ENCODE assay signal across 29 cellular contexts in genomic region chrX:8663325-8663724, GRCh38.
A peak's percentile ranks its signal among the peaks of the same experiment; 100 is the strongest.
DNase-seq lines count a peak whose midpoint lies in the region; ATAC-seq, FAIRE-seq and TF ChIP-seq lines count a peak whose summit lies in the region.
"Had no signal": no experiment of that assay in that cellular context is flagged by ENCODE, and none has a peak within 500 bp of the region (broad histone marks: within the 10 kb centered on the region; RNA-seq: fewer than 3 reads in every experiment).

No MANE protein-coding gene starts in this region.

- BruUV-seq in PC-3 (replicated peaks; lab: Mats Ljungman, UMichigan): no TSS peak

- H3K4me3 ChIP-seq in GM23338: no peak overlapping the region
- H3K4me3 ChIP-seq in PC-3 (ENCODE audit: low read length): no peak overlapping the region
- no peak overlapping the region for H3K4me3 ChIP-seq in endodermal cell (ENCODE audit: low read length)
- no peak overlapping the region for H3K4me3 ChIP-seq in uterus
- no peak overlapping the region for H3K4me3 ChIP-seq in small intestine (ENCODE audit: low read depth in 1 of 2, low read length in 2 of 2)
- H3K4me3 ChIP-seq: adrenal gland, GM23248, heart left ventricle, K562, lower lobe of right lung, MG63, mucosa of descending colon, skin epidermis had no signal

- no peaks in the 10 kb centered on the region for H3K27me3 ChIP-seq in GM23338 (ENCODE audit: insufficient read depth)
- H3K27me3 ChIP-seq in PC-3 (ENCODE audit: low read length): no peaks in the 10 kb centered on the region
- H3K27me3 ChIP-seq in endodermal cell (ENCODE audit: control insufficient read depth, insufficient read depth, low read length, poor library complexity, severe bottlenecking): no peaks in the 10 kb centered on the region
- H3K27me3 ChIP-seq in uterus: no peaks in the 10 kb centered on the region
- no peaks in the 10 kb centered on the region for H3K27me3 ChIP-seq in small intestine (ENCODE audit: control insufficient read depth in 2 of 2, insufficient read depth in 2 of 2, low read length in 2 of 2)
- H3K27me3 ChIP-seq: adrenal gland, heart left ventricle, MG63 had no signal

- H3K27me3 Mint-ChIP-seq in GM23338 (ENCODE audit: insufficient read depth, low read depth, poor library complexity): peaks cover 3% of the 10 kb centered on the region
- H3K27me3 Mint-ChIP-seq in endodermal cell (ENCODE audit: insufficient read depth): no peaks in the 10 kb centered on the region
- H3K27me3 Mint-ChIP-seq: activated naive CD4-positive, alpha-beta T cell treated with anti-CD3 and anti-CD28 coated beads, Interleukin-2, amount 10 ng/mL, durations not matched to agents 7 days and 5 days; activated T-helper 17 cell treated with anti-CD3 and anti-CD28 coated beads, Interleukin-2, amount 50 U/mL, for 72 hours; CD4-positive, alpha-beta memory T cell; T-helper 17 cell had no signal

- DNase-seq in GM23338 (ENCODE audit: low spot score) (no peak), PC-3 (peak; percentile 22), endodermal cell (no peak), non-pigmented ciliary epithelial cell (ENCODE audit: low read depth) (peak; percentile 13), uterus (no peak), small intestine (no peak), COLO668 (lab: John Stamatoyannopoulos, UW; ENCODE audit: unreplicated experiment) (no peak)
- DNase-seq: activated naive CD4-positive, alpha-beta T cell treated with anti-CD3 and anti-CD28 coated beads, Interleukin-2, amount 10 ng/mL, durations not matched to agents 7 days and 5 days; adrenal gland; CD4-positive, alpha-beta memory T cell; GM23248; heart left ventricle; lower lobe of right lung; MG63; mucosa of descending colon; natural killer cell; NCI-H1930; NCI-H2171 treated with DMSO at 0.1 percent for 48 hours; NCI-H510A treated with DMSO at 0.1 percent for 48 hours; retina; SHP77; stimulated activated naive CD4-positive, alpha-beta T cell; T-helper 17 cell had no signal

- CTCF ChIA-PET in PC-3 (lab: Charles Lee): no interaction called here

- H3K4me1 ChIP-seq in GM23338 (ENCODE audit: insufficient read depth) (peaks cover 4% of the 10 kb centered on the region; the same call in 1 of the 2 replicates), PC-3 (ENCODE audit: insufficient read depth, low read length) (no peaks in the 10 kb centered on the region), endodermal cell (ENCODE audit: control insufficient read depth, insufficient read depth, low read length) (no peaks in the 10 kb centered on the region), uterus (no peaks in the 10 kb centered on the region), small intestine (ENCODE audit: control insufficient read depth in 2 of 2, insufficient read depth in 1 of 2, low read depth in 1 of 2, low read length in 1 of 2) (no peaks in the 10 kb centered on the region)
- H3K4me1 ChIP-seq: adrenal gland, heart left ventricle, lower lobe of right lung had no signal

- H3K36me3 ChIP-seq in GM23338 (ENCODE audit: insufficient read depth): no peaks in the 10 kb centered on the region
- H3K36me3 ChIP-seq in PC-3 (ENCODE audit: low read depth, low read length): no peaks in the 10 kb centered on the region
- H3K36me3 ChIP-seq in endodermal cell (ENCODE audit: control insufficient read depth, insufficient read depth, low read length): no peaks in the 10 kb centered on the region
- H3K36me3 ChIP-seq in uterus: no peaks in the 10 kb centered on the region
- no peaks in the 10 kb centered on the region for H3K36me3 ChIP-seq in small intestine (ENCODE audit: control insufficient read depth in 2 of 2, insufficient read depth in 2 of 2, low read length in 2 of 2)
- H3K36me3 ChIP-seq: adrenal gland, heart left ventricle, lower lobe of right lung, MG63 had no signal

- H3K9me3 Mint-ChIP-seq in GM23338 (no peaks in the 10 kb centered on the region; the same call in 2 of the 3 replicates), endodermal cell (peaks cover 3% of the 10 kb centered on the region)
- H3K9me3 Mint-ChIP-seq: activated naive CD4-positive, alpha-beta T cell treated with anti-CD3 and anti-CD28 coated beads, Interleukin-2, amount 10 ng/mL, durations not matched to agents 7 days and 5 days; activated T-helper 17 cell treated with anti-CD3 and anti-CD28 coated beads, Interleukin-2, amount 50 U/mL, for 72 hours had no signal

- H3F3A ChIP-seq in GM23338 (replicated peaks; ENCODE audit: low read depth): no peaks in the 10 kb centered on the region
- H3F3A ChIP-seq in PC-3 (ENCODE audit: low read length, unreplicated experiment): no peaks in the 10 kb centered on the region

- TF ChIP-seq POLR2A in uterus (IDR thresholded peaks at IDR 0.05): no peak

- H3K9me3 ChIP-seq in PC-3 (ENCODE audit: low read length) (no peaks in the 10 kb centered on the region), endodermal cell (ENCODE audit: control insufficient read depth, low read length) (no peaks in the 10 kb centered on the region), uterus (no peaks in the 10 kb centered on the region), small intestine (ENCODE audit: control insufficient read depth, low read depth) (no peaks in the 10 kb centered on the region)
- H3K9me3 ChIP-seq: adrenal gland, heart left ventricle, lower lobe of right lung, MG63, mucosa of descending colon had no signal

- TF ChIP-seq CTCF in GM23338 (conservative IDR thresholded peaks at IDR 0.05; ENCODE audit: low read depth in 2 of 2) (no peak), PC-3 (conservative IDR thresholded peaks at IDR 0.05; ENCODE audit: low read depth, low read length) (no peak), endodermal cell (conservative IDR thresholded peaks at IDR 0.05) (no peak), uterus (IDR thresholded peaks at IDR 0.05) (no peak)

- 45% methylated on average over 1 of the region's 1 CpG; no CpG with 5 or more reads in 1 of the 2 experiments for WGBS in endodermal cell (ENCODE audit: insufficient coverage in 1 of 2, insufficient read length in 1 of 2), 2 experiments
- WGBS in small intestine, 3 donors: 4 to 34% (median 25%) methylated on average over 1 of the region's 1 CpG

- H3K27ac ChIP-seq in GM23338 (ENCODE audit: low read depth): no peak overlapping the region
- H3K27ac ChIP-seq in PC-3 (ENCODE audit: low read length): no peak overlapping the region
- H3K27ac ChIP-seq in endodermal cell (ENCODE audit: low read depth, low read length): no peak overlapping the region
- H3K27ac ChIP-seq in uterus: no peak overlapping the region
- H3K27ac ChIP-seq in small intestine (ENCODE audit: low read depth in 1 of 2, low read length in 1 of 2): no peak overlapping the region
- H3K27ac ChIP-seq: adrenal gland, GM23248, heart left ventricle, lower lobe of right lung, skin epidermis had no signal

- H3K27ac Mint-ChIP-seq in GM23338: peak overlapping the region; percentile 80
- H3K27ac Mint-ChIP-seq in endodermal cell: peak overlapping the region; percentile 87
- H3K27ac Mint-ChIP-seq: activated naive CD4-positive, alpha-beta T cell treated with anti-CD3 and anti-CD28 coated beads, Interleukin-2, amount 10 ng/mL, durations not matched to agents 7 days and 5 days; activated T-helper 17 cell treated with anti-CD3 and anti-CD28 coated beads, Interleukin-2, amount 50 U/mL, for 72 hours; CD4-positive, alpha-beta memory T cell; natural killer cell; T-helper 17 cell had no signal

- H3K9me2 ChIP-seq in GM23338 (ENCODE audit: insufficient read depth): no peaks in the 10 kb centered on the region
- no peaks in the 10 kb centered on the region for H3K9me2 ChIP-seq in PC-3 (replicated peaks; ENCODE audit: low read length)

- FAIRE-seq in small intestine (lab: Jason Lieb, UNC): no peak
- FAIRE-seq: colon, HTR-8/SVneo, K562 had no signal

- H3K4me2 ChIP-seq in GM23338: no peak overlapping the region
- H3K4me2 ChIP-seq in PC-3 (ENCODE audit: low read length): no peak overlapping the region

- H3K4me1 Mint-ChIP-seq in GM23338 (peaks cover 39% of the 10 kb centered on the region), endodermal cell (peaks cover 40% of the 10 kb centered on the region)
- H3K4me1 Mint-ChIP-seq: activated naive CD4-positive, alpha-beta T cell treated with anti-CD3 and anti-CD28 coated beads, Interleukin-2, amount 10 ng/mL, durations not matched to agents 7 days and 5 days; activated T-helper 17 cell treated with anti-CD3 and anti-CD28 coated beads, Interleukin-2, amount 50 U/mL, for 72 hours; CD4-positive, alpha-beta memory T cell; natural killer cell; T-helper 17 cell had no signal

- H3K36me3 Mint-ChIP-seq in GM23338 (ENCODE audit: low read depth) (peaks cover 63% of the 10 kb centered on the region), endodermal cell (ENCODE audit: low read depth) (peaks cover 17% of the 10 kb centered on the region)
- H3K36me3 Mint-ChIP-seq: activated naive CD4-positive, alpha-beta T cell treated with anti-CD3 and anti-CD28 coated beads, Interleukin-2, amount 10 ng/mL, durations not matched to agents 7 days and 5 days; CD4-positive, alpha-beta memory T cell; natural killer cell had no signal

- H3K4me3 Mint-ChIP-seq in GM23338 (no peak overlapping the region), endodermal cell (no peak overlapping the region)
- H3K4me3 Mint-ChIP-seq: activated naive CD4-positive, alpha-beta T cell treated with anti-CD3 and anti-CD28 coated beads, Interleukin-2, amount 10 ng/mL, durations not matched to agents 7 days and 5 days; activated T-helper 17 cell treated with anti-CD3 and anti-CD28 coated beads, Interleukin-2, amount 50 U/mL, for 72 hours; CD4-positive, alpha-beta memory T cell; natural killer cell; T-helper 17 cell had no signal

- intact Hi-C loops in PC-3 (cut with micrococcal nuclease): no loop called here
- intact Hi-C loops in uterus (cut with DNase I; ENCODE audit: low total_unique reads): no loop called here

- no peaks in the 10 kb centered on the region for H4K20me1 ChIP-seq in GM23338 (replicated peaks; ENCODE audit: insufficient read depth)
- H4K20me1 ChIP-seq in PC-3 (ENCODE audit: low read length): no peaks in the 10 kb centered on the region

- H3K79me2 ChIP-seq in GM23338 (replicated peaks; ENCODE audit: insufficient read depth) (peaks cover 53% of the 10 kb centered on the region), PC-3 (ENCODE audit: low read length) (no peaks in the 10 kb centered on the region)

- H3K9ac ChIP-seq in PC-3 (ENCODE audit: low read length): no peak overlapping the region
- no peak overlapping the region for H3K9ac ChIP-seq in endodermal cell (ENCODE audit: extremely low read depth, low read length, poor library complexity, severe bottlenecking)
- H3K9ac ChIP-seq: GM23248 had no signal

- no peak for ATAC-seq in GM23338
- ATAC-seq in PC-3: no peak
- ATAC-seq: activated T-helper 17 cell treated with anti-CD3 and anti-CD28 coated beads, Interleukin-2, amount 50 U/mL, for 72 hours; heart left ventricle; K562; lower lobe of right lung; mucosa of descending colon; natural killer cell; Panc1; T-helper 17 cell had no signal

- POLR2A ChIA-PET in PC-3 (lab: Charles Lee; ENCODE audit: unreplicated experiment): no interaction called here

- H2AFZ ChIP-seq in GM23338: no peak overlapping the region
- H2AFZ ChIP-seq in PC-3 (ENCODE audit: low read length): no peak overlapping the region
- H2AFZ ChIP-seq: GM23248 had no signal

TF ChIP-seq in GM23338, 12 proteins besides CTCF, POLR2A, EP300 and RAD21:
- TF ChIP-seq ZNF331 (CRISPR knock-in tag; IDR thresholded peaks at IDR 0.05; ENCODE audit: low read depth): no peak
TF ChIP-seq in GM23338: peak in this region for 0.

Comparison
In these comparisons a context has a peak if more than half of its experiments do, and no peak if none do; other contexts are left out.
1. DNase-seq: peak in PC-3 (single experiment) and non-pigmented ciliary epithelial cell (single experiment); none in GM23338 (single experiment), endodermal cell (single experiment), uterus (0 of 2), small intestine (single experiment) and COLO668 (single experiment).